28 cellular contexts compared by ENCODE assay signal in the genomic region with DNA sequence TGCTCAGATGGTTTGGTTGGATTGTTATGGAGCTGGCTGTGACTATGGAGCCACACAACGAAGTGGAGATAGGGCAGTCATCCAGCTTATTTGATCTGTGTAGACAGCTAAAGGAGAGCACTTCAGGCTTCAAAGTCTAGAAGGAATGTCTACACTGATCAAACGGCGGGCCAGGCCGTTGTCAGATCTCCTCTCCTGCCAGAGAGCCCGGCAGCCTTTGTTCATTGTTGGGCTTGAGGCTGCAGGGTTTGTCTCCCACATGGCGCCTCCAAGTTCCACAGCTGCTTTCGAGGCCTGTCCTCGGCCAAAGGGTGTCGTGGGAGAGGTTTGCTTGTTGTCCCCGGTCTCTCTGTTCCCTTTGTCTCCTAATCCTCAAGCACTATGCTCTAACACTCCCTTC. TPM values are rescaled to one million over a fixed set of nuclear protein-coding genes. Genes with fewer than 3 reads are reported as not detected.
A peak's percentile ranks its signal among the peaks of the same experiment; 100 is the strongest.
DNase-seq lines count a peak whose midpoint lies in the region; ATAC-seq and TF ChIP-seq lines count a peak whose summit lies in the region.
"Had no signal": no experiment of that assay in that cellular context is flagged by ENCODE, and none has a peak within 500 bp of the region (broad histone marks: within the 10 kb centered on the region; RNA-seq: fewer than 3 reads in every experiment).

No MANE protein-coding gene starts in this region.

- H3K4me1 ChIP-seq in CD8-positive, alpha-beta memory T cell (ENCODE audit: insufficient read depth, low read length), result peaks cover 9% of the 10 kb centered on the region
- H3K4me1 ChIP-seq in Caco-2, result no peaks in the 10 kb centered on the region; the same call in 1 of the 2 replicates

- H3K4me1 Mint-ChIP-seq in CD8-positive, alpha-beta memory T cell, result peaks cover 15 to 21% (median 21%) of the 10 kb centered on the region in 3 donors
- H3K4me1 Mint-ChIP-seq in T-cell, result peaks cover 18 to 22% (median 19%) of the 10 kb centered on the region in 3 donors
- H3K4me1 Mint-ChIP-seq in Caco-2 (ENCODE audit: low read depth, unreplicated experiment), result peaks cover 17% of the 10 kb centered on the region
- peaks cover 53% of the 10 kb centered on the region for H3K4me1 Mint-ChIP-seq in HFFc6 (ENCODE audit: low read depth)

- TF ChIP-seq CTCF in Caco-2 (IDR thresholded peaks at IDR 0.05; ENCODE audit: insufficient read depth in 1 of 2, low read depth in 1 of 2, low read length in 1 of 2, severe bottlenecking in 1 of 2, unreplicated experiment in 1 of 2), result no peak
- no peak for TF ChIP-seq CTCF in HFFc6 (IDR thresholded peaks at IDR 0.05)

- H3K4me3 ChIP-seq in CD8-positive, alpha-beta memory T cell (ENCODE audit: low read length), result no peak overlapping the region
- H3K4me3 ChIP-seq in Caco-2 (ENCODE audit: low read depth, low read length), result no peak overlapping the region
- H3K4me3 ChIP-seq: BLaER1, body of pancreas, heart right ventricle had no signal

- H3K27me3 Mint-ChIP-seq in CD8-positive, alpha-beta memory T cell, result no peaks in the 10 kb centered on the region
- H3K27me3 Mint-ChIP-seq in T-cell (no peaks in the 10 kb centered on the region), Caco-2 (ENCODE audit: insufficient read depth, unreplicated experiment) (no peaks in the 10 kb centered on the region), HFFc6 (ENCODE audit: insufficient read depth) (peaks cover 1% of the 10 kb centered on the region; the same call in 1 of the 2 replicates)
- H3K27me3 Mint-ChIP-seq: effector memory CD8-positive, alpha-beta T cell; naive B cell; T-helper 17 cell had no signal

- POLR2A ChIA-PET in CD8-positive, alpha-beta memory T cell (lab: Charles Lee), result no interaction called here
- POLR2A ChIA-PET in T-cell (lab: Charles Lee), result no interaction called here
- POLR2A ChIA-PET in Caco-2 (lab: Charles Lee), result no interaction called here

- intact Hi-C loops in Caco-2 (cut with micrococcal nuclease; ENCODE audit: unreplicated experiment), result no loop called here

- CTCF ChIA-PET in CD8-positive, alpha-beta memory T cell (lab: Charles Lee), result interaction anchor here (1.1 kb wide), 1 partner anchor 14 kb away, joined by 4 read pairs; no protein-coding TSS in a partner anchor
- CTCF ChIA-PET in T-cell (lab: Charles Lee), result interaction anchor here in 1 of 2 donors (0.9 to 15.3 kb wide), 2 partner anchors 13 to 90 kb away, joined by 4 to 311 read pairs; a partner anchor contains a TSS
- CTCF ChIA-PET in Caco-2 (lab: Charles Lee), result no interaction called here

- no peaks in the 10 kb centered on the region for H3K27me3 ChIP-seq in CD8-positive, alpha-beta memory T cell (ENCODE audit: insufficient read depth, low read length, poor library complexity, severe bottlenecking)
- no peaks in the 10 kb centered on the region for H3K27me3 ChIP-seq in Caco-2 (replicated peaks; ENCODE audit: control insufficient read depth, insufficient read depth, low read length)
- H3K27me3 ChIP-seq: BLaER1, body of pancreas, heart right ventricle had no signal

- H3K27ac Mint-ChIP-seq in CD8-positive, alpha-beta memory T cell, result peak overlapping the region in 5 of 8 donors; percentile 14 to 67 (median 61)
- H3K27ac Mint-ChIP-seq in T-cell, result peak overlapping the region; percentile 5 to 22
- H3K27ac Mint-ChIP-seq in Caco-2 (ENCODE audit: unreplicated experiment), result no peak overlapping the region
- no peak overlapping the region for H3K27ac Mint-ChIP-seq in HFFc6
- H3K27ac Mint-ChIP-seq: T-helper 17 cell had no signal

- no peaks in the 10 kb centered on the region for H3K9me3 ChIP-seq in CD8-positive, alpha-beta memory T cell (ENCODE audit: low read length)
- no peaks in the 10 kb centered on the region for H3K9me3 ChIP-seq in Caco-2
- H3K9me3 ChIP-seq: BLaER1, body of pancreas, heart right ventricle had no signal

- H3K36me3 Mint-ChIP-seq in CD8-positive, alpha-beta memory T cell, result peaks cover 0 to 6% (median 0%) of the 10 kb centered on the region in 3 donors
- H3K36me3 Mint-ChIP-seq in T-cell (no peaks in the 10 kb centered on the region), Caco-2 (ENCODE audit: insufficient read depth, unreplicated experiment) (peaks cover 22% of the 10 kb centered on the region), HFFc6 (ENCODE audit: low read depth) (peaks cover 9% of the 10 kb centered on the region; the same call in 1 of the 2 replicates)
- H3K36me3 Mint-ChIP-seq: naive B cell had no signal

- no TSS peak for BruUV-seq in Caco-2 (replicated peaks; lab: Mats Ljungman, UMichigan)

- no peaks in the 10 kb centered on the region for H3K36me3 ChIP-seq in CD8-positive, alpha-beta memory T cell (ENCODE audit: insufficient read depth, low read length)
- no peaks in the 10 kb centered on the region for H3K36me3 ChIP-seq in Caco-2 (ENCODE audit: control insufficient read depth, insufficient read depth, low read length)
- H3K36me3 ChIP-seq: heart right ventricle had no signal

- H3K27ac ChIP-seq in CD8-positive, alpha-beta memory T cell (ENCODE audit: low read depth, low read length), result no peak overlapping the region
- H3K27ac ChIP-seq: BLaER1, body of pancreas, heart right ventricle, RWPE1 had no signal

- peak overlapping the region in 1 of 7 donors; percentile 80 for H3K4me3 Mint-ChIP-seq in CD8-positive, alpha-beta memory T cell
- H3K4me3 Mint-ChIP-seq in T-cell (no peak overlapping the region), Caco-2 (ENCODE audit: unreplicated experiment) (no peak overlapping the region), HFFc6 (no peak overlapping the region)
- H3K4me3 Mint-ChIP-seq: effector memory CD8-positive, alpha-beta T cell; T-helper 17 cell had no signal

- no peaks in the 10 kb centered on the region for H3K9me3 Mint-ChIP-seq in CD8-positive, alpha-beta memory T cell
- H3K9me3 Mint-ChIP-seq in T-cell (no peaks in the 10 kb centered on the region), Caco-2 (ENCODE audit: unreplicated experiment) (no peaks in the 10 kb centered on the region), HFFc6 (peaks cover 4% of the 10 kb centered on the region; the same call in 1 of the 2 replicates)
- H3K9me3 Mint-ChIP-seq: effector memory CD8-positive, alpha-beta T cell; naive B cell had no signal

- ATAC-seq in T-cell (replicated peaks in 1 of 4) (no peak), GM19351 (IDR thresholded peaks at IDR 0.05; ENCODE audit: unreplicated experiment) (no peak)
- ATAC-seq: body of pancreas; effector memory CD8-positive, alpha-beta T cell; HCT116; heart right ventricle; left cardiac atrium; sciatic nerve; T-helper 17 cell had no signal

- DNase-seq in CD8-positive, alpha-beta memory T cell, result no peak
- DNase-seq in T-cell (no peak), hippocampal formation (lab: John Stamatoyannopoulos, UW) (peak; percentile 54), nucleus accumbens (lab: John Stamatoyannopoulos, UW) (peak in 35 of 56 donors; percentile 12 to 68 (median 38)), Caco-2 (no peak), HFFc6 (no peak)
- DNase-seq in effector CD8-positive, alpha-beta T cell (lab: John Stamatoyannopoulos, UW), result no peak
- DNase-seq: activated CD4-positive, alpha-beta T cell treated with anti-CD3 and anti-CD28 coated beads for 1 hour; activated effector memory CD4-positive, alpha-beta T cell treated with anti-CD3 and anti-CD28 coated beads, Interleukin-2, amount 50 U/mL, for 16 hours; activated T-cell treated with anti-CD3 and anti-CD28 coated beads for 4 hours; body of pancreas; COR-L47; DMS79; effector memory CD8-positive, alpha-beta T cell; erythroblast; GDM1; heart right ventricle; left cardiac atrium; naive B cell; stimulated activated CD4-positive, alpha-beta T cell treated with anti-CD3 and anti-CD28 coated beads, Interleukin-12 subunit alpha, Interleukin-12 subunit beta, amount 100 ng/mL, for 4 hours; stimulated activated CD4-positive, alpha-beta T cell treated with anti-CD3 and anti-CD28 coated beads, Interleukin-4, amount 100 ng/mL, for 1 hour; T-helper 17 cell had no signal

RNA-seq across cellular contexts. Expression of a gene that starts 2.8 kb away (rescaled TPM):
- 100 to 1,000 TPM; 306 to 325 TPM for total RNA-seq in CD8-positive, alpha-beta memory T cell
- 88.7 TPM for polyA plus RNA-seq in CD8-positive, alpha-beta memory T cell
- total RNA-seq in T-cell (10 to 100 TPM; 28.4 to 54.2 (median 45.2) TPM), Caco-2 (2022) (188 and 207 TPM in 2 replicates)
- total RNA-seq in HFFc6 (2021; fragmentation: NEBNext Ultra II Directional; extraction: Animal tissue kit (Norgen Biotek cat#: 25700)), result 100 to 1,000 TPM; 201 to 370 (median 342) TPM

RNA-seq across cellular contexts. Expression of a gene that starts 33.6 kb away (rescaled TPM):
- 1 to 10 TPM; 7.9 to 8.1 TPM for total RNA-seq in CD8-positive, alpha-beta memory T cell
- polyA plus RNA-seq in CD8-positive, alpha-beta memory T cell, result 0.09 TPM
- total RNA-seq in T-cell (1 to 10 TPM; 1.9 to 3.8 (median 3.0) TPM), Caco-2 (2022) (22.3 and 26.0 TPM in 2 replicates)
- 10 to 100 TPM; 16.0 to 19.5 (median 17.9) TPM for total RNA-seq in HFFc6 (2021; fragmentation: NEBNext Ultra II Directional; extraction: Animal tissue kit (Norgen Biotek cat#: 25700))

RNA-seq across cellular contexts. Expression of a gene that starts 49.8 kb away (rescaled TPM):
- total RNA-seq in CD8-positive, alpha-beta memory T cell, result 1 to 10 TPM; 7.3 to 7.4 TPM
- not detected for polyA plus RNA-seq in CD8-positive, alpha-beta memory T cell
- total RNA-seq in T-cell, result under 1 TPM in 2 of 5 donors, not detected in 3; 0.20 to 0.35 TPM
- total RNA-seq in Caco-2 (2022), result 12.3 and 16.8 TPM in 2 replicates
- 1 to 10 TPM; 2.4 to 3.6 (median 3.2) TPM for total RNA-seq in HFFc6 (2021; fragmentation: NEBNext Ultra II Directional; extraction: Animal tissue kit (Norgen Biotek cat#: 25700))
- total RNA-seq: body of pancreas, posterior vena cava, sciatic nerve had no signal

Comparison
In these comparisons a context has a peak if more than half of its experiments do, and no peak if none do; other contexts are left out.
1. DNase-seq: peak in hippocampal formation (2 of 2) and nucleus accumbens (35 of 56); none in CD8-positive, alpha-beta memory T cell (0 of 5), T-cell (0 of 34), Caco-2 (0 of 2), effector CD8-positive, alpha-beta T cell (single experiment) and HFFc6 (single experiment).
2. H3K27ac Mint-ChIP-seq: peak in CD8-positive, alpha-beta memory T cell (5 of 8) and T-cell (2 of 2); none in Caco-2 (single experiment) and HFFc6 (single experiment).